2 cellular contexts compared by ENCODE assay signal in genomic region chr4:155650785-155651184, GRCh38. TPM values are rescaled to one million over a fixed set of nuclear protein-coding genes. Genes with fewer than 3 reads are reported as not detected.
"Had no signal": no experiment of that assay in that cellular context is flagged by ENCODE, and none has a peak within 500 bp of the region (broad histone marks: within the 10 kb centered on the region; RNA-seq: fewer than 3 reads in every experiment).

No MANE protein-coding gene starts in this region.

RNA-seq across cellular contexts. Expression of gene GUCY1A1, which starts 15.9 kb away (rescaled TPM):
- total RNA-seq: activated CD4-positive, alpha-beta memory T cell treated with anti-CD3 and anti-CD28 coated beads, Interleukin-2, amount 10 ng/mL, durations not matched to agents 7 days and 5 days; activated CD4-positive, alpha-beta T cell treated with anti-CD3 and anti-CD28 coated beads, Interleukin-2, amount 10 ng/mL, durations not matched to agents 7 days and 5 days had no signal
